8 cellular contexts compared by ENCODE assay signal in genomic region chr15:34366271-34367043, GRCh38. TPM values are rescaled to one million over a fixed set of nuclear protein-coding genes. Genes with fewer than 3 reads are reported as not detected.
DNase-seq lines count a peak whose midpoint lies in the region; ATAC-seq and TF ChIP-seq lines count a peak whose summit lies in the region.

No MANE protein-coding gene starts in this region.

- H3K4me1 Mint-ChIP-seq in activated CD4-positive, alpha-beta T cell treated with anti-CD3 and anti-CD28 coated beads for 36 hours, result peaks cover 36% of the 10 kb centered on the region
- peaks cover 60% of the 10 kb centered on the region for H3K4me1 Mint-ChIP-seq in dendritic cell treated with granulocyte-macrophage colony-stimulating factor and Interleukin-4, amounts not matched to agents 40 ng/mL and 50 ng/mL, for 4 days (ENCODE audit: low read depth)

- H3K9me3 Mint-ChIP-seq in activated CD4-positive, alpha-beta T cell treated with anti-CD3 and anti-CD28 coated beads for 36 hours (ENCODE audit: low read depth), result no peaks in the 10 kb centered on the region
- no peaks in the 10 kb centered on the region for H3K9me3 Mint-ChIP-seq in dendritic cell treated with granulocyte-macrophage colony-stimulating factor and Interleukin-4, amounts not matched to agents 40 ng/mL and 50 ng/mL, for 4 days

- H3K4me1 ChIP-seq in left lung, result peaks cover 11 to 22% of the 10 kb centered on the region in 2 donors

- no peaks in the 10 kb centered on the region for H3K27me3 Mint-ChIP-seq in activated CD4-positive, alpha-beta T cell treated with anti-CD3 and anti-CD28 coated beads for 36 hours
- H3K27me3 Mint-ChIP-seq in dendritic cell treated with granulocyte-macrophage colony-stimulating factor and Interleukin-4, amounts not matched to agents 40 ng/mL and 50 ng/mL, for 4 days, result no peaks in the 10 kb centered on the region

- H3K4me3 ChIP-seq in AG10803 (ENCODE audit: low read length), result peak overlapping the region; percentile 82
- H3K4me3 ChIP-seq in left lung, result peak overlapping the region; percentile 86 to 87

- DNase-seq in AG10803 (ENCODE audit: low read depth) (peak; percentile 20), NCI-H2196 (lab: John Stamatoyannopoulos, UW; ENCODE audit: unreplicated experiment) (peak; percentile 51), left lung (peak; percentile 78 to 91), GM19240 (ENCODE audit: insufficient read length, low spot score) (no peak)
- DNase-seq in activated CD4-positive, alpha-beta T cell treated with anti-CD3 and anti-CD28 coated beads for 36 hours, result peak; percentile 76
- DNase-seq in stimulated activated CD4-positive, alpha-beta T cell treated with anti-CD3 and anti-CD28 coated beads, Interleukin-2, amount 100 ng/mL, for 4 hours (ENCODE audit: low read depth), result peak; percentile 20

- TF ChIP-seq CTCF in AG10803 (conservative IDR thresholded peaks at IDR 0.05; ENCODE audit: low read length) (no peak), left lung (IDR thresholded peaks at IDR 0.05) (no peak)

- no peaks in the 10 kb centered on the region for H3K27me3 ChIP-seq in left lung

- CTCF ChIA-PET in activated CD4-positive, alpha-beta T cell treated with anti-CD3 and anti-CD28 coated beads for 36 hours (lab: Charles Lee), result interaction anchor here (0.7 to 4.0 kb wide), 20 partner anchors 7 to 304 kb away, joined by 3 to 29 read pairs (median 7); partner anchors contain the start of genes GOLGA8B, NOP10, NUTM1 and SLC12A6

- peaks cover 9% of the 10 kb centered on the region for H3K36me3 Mint-ChIP-seq in activated CD4-positive, alpha-beta T cell treated with anti-CD3 and anti-CD28 coated beads for 36 hours (ENCODE audit: low read depth)
- peaks cover 40% of the 10 kb centered on the region for H3K36me3 Mint-ChIP-seq in dendritic cell treated with granulocyte-macrophage colony-stimulating factor and Interleukin-4, amounts not matched to agents 40 ng/mL and 50 ng/mL, for 4 days (ENCODE audit: low read depth)

- no peaks in the 10 kb centered on the region for H3K9me3 ChIP-seq in left lung

- peaks cover 0 to 4% of the 10 kb centered on the region in 2 donors for H3K36me3 ChIP-seq in left lung

- POLR2A ChIA-PET in activated CD4-positive, alpha-beta T cell treated with anti-CD3 and anti-CD28 coated beads for 36 hours (lab: Charles Lee), result interaction anchor here (0.7 to 1.0 kb wide), 2 partner anchors 29 to 217 kb away, joined by 3 read pairs; partner anchors contain the start of genes GOLGA8B and SLC12A6

- peak overlapping the region; percentile 99 for H3K4me3 Mint-ChIP-seq in activated CD4-positive, alpha-beta T cell treated with anti-CD3 and anti-CD28 coated beads for 36 hours
- H3K4me3 Mint-ChIP-seq in dendritic cell treated with granulocyte-macrophage colony-stimulating factor and Interleukin-4, amounts not matched to agents 40 ng/mL and 50 ng/mL, for 4 days, result peak overlapping the region; percentile 92

- H3K27ac Mint-ChIP-seq in activated CD4-positive, alpha-beta T cell treated with anti-CD3 and anti-CD28 coated beads for 36 hours, result peak overlapping the region; percentile 86
- peak overlapping the region; percentile 95 for H3K27ac Mint-ChIP-seq in dendritic cell treated with granulocyte-macrophage colony-stimulating factor and Interleukin-4, amounts not matched to agents 40 ng/mL and 50 ng/mL, for 4 days

- intact Hi-C loops in activated CD4-positive, alpha-beta T cell treated with anti-CD3 and anti-CD28 coated beads for 36 hours (cut with DNase I, micrococcal nuclease), result loop anchor here (1.0 to 10.0 kb wide), 12 partner anchors 23 to 618 kb away; partner anchors contain the start of genes KATNBL1 (in 2 of the 2), NOP10 (in 2 of the 2), NUTM1 (in 2 of the 2) and AVEN (in 1 of the 2)
- intact Hi-C loops in dendritic cell treated with granulocyte-macrophage colony-stimulating factor and Interleukin-4, amounts not matched to agents 40 ng/mL and 50 ng/mL, for 4 days (cut with micrococcal nuclease), result loop anchor here (1.0 to 10.0 kb wide), 4 partner anchors 23 to 262 kb away; partner anchors contain the start of genes EMC7, NOP10, NUTM1 and PGBD4
- intact Hi-C loops in left lung (cut with DNase I), result no loop called here

- H3K27ac ChIP-seq in left lung, result peak overlapping the region in 1 of 2 donors; percentile 99

- ATAC-seq in GM21515 (IDR thresholded peaks at IDR 0.05; ENCODE audit: unreplicated experiment) (peak; percentile 24), left lung (peak; percentile 61)
- ATAC-seq in activated CD4-positive, alpha-beta T cell treated with anti-CD3 and anti-CD28 coated beads for 36 hours, result peak; percentile 9

RNA-seq across cellular contexts. Expression of gene LPCAT4, which starts 0.5 kb away (rescaled TPM):
- 10 to 100 TPM; 44.4 to 52.7 TPM for total RNA-seq in activated CD4-positive, alpha-beta T cell treated with anti-CD3 and anti-CD28 coated beads for 36 hours
- total RNA-seq in left lung, result 10 to 100 TPM; 38.8 to 46.3 TPM

RNA-seq across cellular contexts. Expression of gene NUTM1, which starts 23.3 kb away (rescaled TPM):
- total RNA-seq in activated CD4-positive, alpha-beta T cell treated with anti-CD3 and anti-CD28 coated beads for 36 hours, result not detected
- total RNA-seq in left lung, result not detected

RNA-seq across cellular contexts. Expression of gene NOP10, which starts 23.5 kb away (rescaled TPM):
- 100 to 1,000 TPM; 217 to 313 TPM for total RNA-seq in activated CD4-positive, alpha-beta T cell treated with anti-CD3 and anti-CD28 coated beads for 36 hours
- 100 to 1,000 TPM; 169 to 188 TPM for total RNA-seq in left lung

RNA-seq across cellular contexts. Expression of gene SLC12A6, which starts 28.9 kb away (rescaled TPM):
- 10 to 100 TPM; 18.2 to 22.1 TPM for total RNA-seq in activated CD4-positive, alpha-beta T cell treated with anti-CD3 and anti-CD28 coated beads for 36 hours
- 10 to 100 TPM; 25.3 to 47.4 TPM for total RNA-seq in left lung

Comparison
In these comparisons a context has a peak if more than half of its experiments do, and no peak if none do; other contexts are left out.
1. ATAC-seq: peak in every context shown above with its lines; median percentile 61 in left lung; 24 in GM21515; 9 in activated CD4-positive, alpha-beta T cell treated with anti-CD3 and anti-CD28 coated beads for 36 hours.
2. intact Hi-C loops: an anchor here in activated CD4-positive, alpha-beta T cell treated with anti-CD3 and anti-CD28 coated beads for 36 hours (1.0 to 10.0 kb wide) and dendritic cell treated with granulocyte-macrophage colony-stimulating factor and Interleukin-4, amounts not matched to agents 40 ng/mL and 50 ng/mL, for 4 days (1.0 to 10.0 kb wide); none called in left lung.